Comparison of ENCODE assay signal across 8 cellular contexts in the genomic region with DNA sequence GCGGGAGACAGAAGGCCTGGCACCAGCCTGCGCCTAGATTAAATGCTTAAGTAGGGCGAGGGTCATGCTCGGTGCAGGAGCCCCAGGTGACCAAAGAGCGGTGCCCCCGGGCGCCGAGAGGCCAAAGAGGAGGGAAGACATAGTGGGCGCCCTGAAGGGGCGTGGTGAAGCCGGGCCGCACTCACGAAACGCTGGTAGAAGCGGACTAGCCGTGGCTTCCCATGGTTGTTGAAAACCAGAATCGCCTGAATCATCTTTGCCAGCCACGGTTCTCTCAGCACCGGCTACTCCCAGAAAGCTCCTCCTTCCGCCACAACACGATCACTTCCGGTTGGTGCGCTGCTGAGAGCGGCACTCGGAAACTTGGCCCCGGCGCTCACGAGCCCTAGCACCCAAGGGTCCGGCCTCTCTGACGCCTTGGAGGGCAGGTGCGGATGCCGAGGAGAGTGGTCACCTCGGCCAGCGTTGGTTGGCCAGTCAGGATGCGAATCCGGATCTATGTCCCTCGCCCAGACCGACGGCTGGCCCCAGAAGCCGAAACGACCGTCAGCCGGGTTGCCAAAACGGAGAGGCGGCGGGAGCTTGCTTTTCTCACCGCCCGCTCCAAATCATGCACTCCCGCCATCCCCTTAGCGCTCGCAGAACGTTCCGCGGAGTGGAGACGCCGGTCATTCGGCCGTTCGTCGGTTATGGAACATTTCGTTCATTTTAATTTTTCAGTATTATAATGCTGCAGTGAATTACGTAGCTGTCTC. TPM values are rescaled to one million over a fixed set of nuclear protein-coding genes. Genes with fewer than 3 reads are reported as not detected.
A peak's percentile ranks its signal among the peaks of the same experiment; 100 is the strongest.
DNase-seq lines count a peak whose midpoint lies in the region; ATAC-seq and TF ChIP-seq lines count a peak whose summit lies in the region.

TSS of gene AP3S2 (minus strand) at position 299 of the 755 bp plus-strand sequence. CDS start at position 254, 45 bp downstream.

- peak within 1 kb of the TSS; percentile 96 for H3K4me2 ChIP-seq in GM23338

- H3K27me3 Mint-ChIP-seq in GM23338 (ENCODE audit: insufficient read depth, low read depth, poor library complexity) (peaks cover 5% of the 10 kb centered on the region), neural crest cell (ENCODE audit: low read depth) (no peaks in the 10 kb centered on the region)

- 0 out of 2 replicates have a peak, but pooled peaks cover 6% of the 10 kb centered on the region for H3K4me1 ChIP-seq in GM23338 (ENCODE audit: insufficient read depth)
- H3K4me1 ChIP-seq in stomach smooth muscle (ENCODE audit: control insufficient read depth, insufficient read depth, low read length): peaks cover 6% of the 10 kb centered on the region

- no peaks in the 10 kb centered on the region for H3K27me3 ChIP-seq in GM23338 (ENCODE audit: insufficient read depth)
- H3K27me3 ChIP-seq in stomach smooth muscle (ENCODE audit: control insufficient read depth in 1 of 2, insufficient read depth in 2 of 2, low read length in 2 of 2): no peaks in the 10 kb centered on the region

- H3K36me3 ChIP-seq in GM23338 (ENCODE audit: insufficient read depth): no peaks in the 10 kb centered on the region
- H3K36me3 ChIP-seq in stomach smooth muscle (ENCODE audit: control insufficient read depth in 2 of 2, insufficient read depth in 2 of 2, low read length in 2 of 2): peaks cover under 1 to 2% of the 10 kb centered on the region in 2 donors

- H3K4me3 Mint-ChIP-seq in GM23338 (peak within 1 kb of the TSS; percentile 98), neural crest cell (peak within 1 kb of the TSS; percentile 95)

- H3K27ac ChIP-seq in GM23338 (ENCODE audit: low read depth) (peak within 1 kb of the TSS; percentile 95), stomach smooth muscle (ENCODE audit: low read length) (peak within 1 kb of the TSS; percentile 86)

- H3K27ac Mint-ChIP-seq in GM23338 (peak within 1 kb of the TSS; percentile 97), neural crest cell (ENCODE audit: unreplicated experiment) (peak within 1 kb of the TSS; percentile 97)

- H3K4me3 ChIP-seq in GM23338 (peak within 1 kb of the TSS; percentile 96), fibroblast of villous mesenchyme (ENCODE audit: low read depth, low read length) (peak within 1 kb of the TSS; percentile 65), stomach smooth muscle (ENCODE audit: low read length in 2 of 2) (peak within 1 kb of the TSS; percentile 94 to 97)

- no peaks in the 10 kb centered on the region for H3K9me2 ChIP-seq in GM23338 (ENCODE audit: insufficient read depth)

- H4K20me1 ChIP-seq in GM23338 (replicated peaks; ENCODE audit: insufficient read depth): peaks cover 10% of the 10 kb centered on the region

- TF ChIP-seq CTCF in GM23338 (conservative IDR thresholded peaks at IDR 0.05; ENCODE audit: low read depth in 2 of 2) (no peak), fibroblast of villous mesenchyme (IDR thresholded peaks at IDR 0.05; ENCODE audit: insufficient read depth, low read depth, low read length) (no peak), neural crest cell (conservative IDR thresholded peaks at IDR 0.05) (no peak)

- H3K79me2 ChIP-seq in GM23338 (replicated peaks; ENCODE audit: insufficient read depth): peaks cover 35% of the 10 kb centered on the region

- no peaks in the 10 kb centered on the region for H3F3A ChIP-seq in GM23338 (replicated peaks; ENCODE audit: low read depth)

- H3K9me3 ChIP-seq in stomach smooth muscle (ENCODE audit: control insufficient read depth in 2 of 2, low read length in 2 of 2): no peaks in the 10 kb centered on the region

- H2AFZ ChIP-seq in GM23338: peak within 1 kb of the TSS; percentile 89

- H3K4me1 Mint-ChIP-seq in GM23338 (peaks cover 6% of the 10 kb centered on the region; the same call in 2 of the 3 replicates), neural crest cell (peaks cover 26% of the 10 kb centered on the region)

- DNase-seq in EH (ENCODE audit: low read depth) (peak; percentile 93), GM23338 (ENCODE audit: low spot score) (peak; percentile 97), LHCN-M2 (ENCODE audit: low read depth) (peak; percentile 93), SHP77 (lab: John Stamatoyannopoulos, UW) (peak; percentile 92 to 93), fibroblast of villous mesenchyme (ENCODE audit: low read depth) (peak; percentile 96), neural crest cell (ENCODE audit: low read depth, low spot score) (peak; percentile 84)
- peak; percentile 96 for DNase-seq in activated effector memory CD4-positive, alpha-beta T cell treated with anti-CD3 and anti-CD28 coated beads, Interleukin-2, amount 50 U/mL, for 16 hours

- peak within 1 kb of the TSS; percentile 94 to 97 for H3K9ac ChIP-seq in stomach smooth muscle (ENCODE audit: low read length in 2 of 2)

- peak; percentile 91 for ATAC-seq in GM23338

- peaks cover 3% of the 10 kb centered on the region; the same call in 1 of the 3 replicates for H3K36me3 Mint-ChIP-seq in GM23338 (ENCODE audit: low read depth)
- no peaks in the 10 kb centered on the region for H3K36me3 Mint-ChIP-seq in neural crest cell (ENCODE audit: low read depth)

- H3K9me3 Mint-ChIP-seq in GM23338: peaks cover 2% of the 10 kb centered on the region; the same call in 1 of the 3 replicates
- no peaks in the 10 kb centered on the region for H3K9me3 Mint-ChIP-seq in neural crest cell

TF ChIP-seq in GM23338, 12 proteins besides CTCF, POLR2A, EP300 and RAD21:
- TF ChIP-seq CREB1 (CRISPR knock-in tag; IDR thresholded peaks at IDR 0.05; ENCODE audit: low read depth) (peak; percentile 86), POLR2AphosphoS5 (IDR thresholded peaks at IDR 0.05; ENCODE audit: low read depth) (peak; percentile 90), STAT1 (IDR thresholded peaks at IDR 0.05; ENCODE audit: unreplicated experiment) (no peak), EZH2phosphoT487 (IDR thresholded peaks at IDR 0.05; ENCODE audit: unreplicated experiment) (no peak)
- TF ChIP-seq, protein P1, sequence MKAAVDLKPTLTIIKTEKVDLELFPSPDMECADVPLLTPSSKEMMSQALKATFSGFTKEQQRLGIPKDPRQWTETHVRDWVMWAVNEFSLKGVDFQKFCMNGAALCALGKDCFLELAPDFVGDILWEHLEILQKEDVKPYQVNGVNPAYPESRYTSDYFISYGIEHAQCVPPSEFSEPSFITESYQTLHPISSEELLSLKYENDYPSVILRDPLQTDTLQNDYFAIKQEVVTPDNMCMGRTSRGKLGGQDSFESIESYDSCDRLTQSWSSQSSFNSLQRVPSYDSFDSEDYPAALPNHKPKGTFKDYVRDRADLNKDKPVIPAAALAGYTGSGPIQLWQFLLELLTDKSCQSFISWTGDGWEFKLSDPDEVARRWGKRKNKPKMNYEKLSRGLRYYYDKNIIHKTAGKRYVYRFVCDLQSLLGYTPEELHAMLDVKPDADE (IDR thresholded peaks at IDR 0.05): peak; percentile 75; the same call in 1 of the 2 replicates

RNA-seq across cellular contexts. Expression of gene AP3S2, which starts in this region (rescaled TPM):
- 90.8 and 93.3 TPM in 2 replicates for total RNA-seq in GM23338 (2014; rRNA removed; shearing (Covaris generic))
- polyA plus RNA-seq in GM23338 (2016; fragmentation: Nextera tagmentation; extraction: Ambion mirVana): 8.5 and 9.4 TPM in 2 replicates
- total RNA-seq in LHCN-M2 (2014; rRNA removed): 56.6 and 65.7 TPM in 2 replicates
- polyA plus RNA-seq in LHCN-M2 (2012): 34.2 TPM
- 49.6 and 73.0 TPM in 2 replicates for total RNA-seq in fibroblast of villous mesenchyme
- total RNA-seq in neural crest cell: 29.8 and 31.6 TPM in 2 replicates

Comparison
In these comparisons a context has a peak if more than half of its experiments do, and no peak if none do; other contexts are left out.
1. Peak in every context shown above with its lines: DNase-seq, ATAC-seq, H3K4me3 ChIP-seq and H3K27ac ChIP-seq.